Comparison of ENCODE assay signal across 8 cellular contexts in the genomic region with DNA sequence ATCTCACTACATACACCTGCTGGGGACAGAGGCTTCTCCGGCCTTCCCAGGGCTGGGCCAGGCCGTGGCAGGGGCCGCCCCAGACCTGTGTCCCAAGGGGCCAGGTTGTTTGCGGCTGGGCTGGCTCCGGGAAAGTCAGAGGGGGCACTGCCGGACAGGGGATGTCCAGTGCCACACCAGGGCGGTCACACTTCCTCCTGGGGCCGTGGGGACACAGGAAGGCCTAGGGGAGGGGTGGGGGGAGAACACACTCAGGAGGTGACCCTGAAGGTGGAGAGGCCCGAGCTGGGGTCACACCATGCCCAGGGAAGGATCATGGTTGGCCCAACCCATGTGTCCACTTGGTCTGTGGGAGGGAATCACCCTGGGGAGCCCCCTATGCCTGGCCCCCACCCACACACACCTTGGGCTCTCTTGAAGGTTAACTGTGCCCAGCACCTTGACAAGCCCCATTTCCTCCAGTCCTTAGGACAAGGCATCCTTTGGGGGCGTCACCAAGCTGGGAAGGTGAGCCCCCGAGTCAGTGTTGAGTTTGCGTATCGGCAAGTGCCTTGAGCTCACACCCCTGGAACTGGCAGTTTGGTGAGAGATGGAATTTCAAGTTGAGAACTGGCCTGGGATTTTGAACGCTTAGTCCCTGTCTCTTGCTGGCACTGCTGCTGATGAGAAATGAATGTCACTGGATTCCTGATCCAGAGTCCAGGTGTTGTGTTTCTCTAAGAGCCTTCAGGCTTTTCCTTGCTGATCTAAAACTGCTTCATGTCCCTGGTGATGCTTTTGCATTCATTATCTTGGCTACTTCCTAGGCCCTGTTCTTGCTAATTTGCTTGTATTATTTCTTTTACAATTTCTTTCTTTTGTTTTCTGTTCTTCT. TPM values are rescaled to one million over a fixed set of nuclear protein-coding genes. Genes with fewer than 3 reads are reported as not detected.
A peak's percentile ranks its signal among the peaks of the same experiment; 100 is the strongest.
DNase-seq lines count a peak whose midpoint lies in the region; ATAC-seq, FAIRE-seq and TF ChIP-seq lines count a peak whose summit lies in the region.

No MANE protein-coding gene starts in this region.

- no peak overlapping the region for H3K27ac Mint-ChIP-seq in activated naive CD4-positive, alpha-beta T cell treated with anti-CD3 and anti-CD28 coated beads, Interleukin-2, amount 50 U/mL, for 24 hours
- H3K27ac Mint-ChIP-seq in chondrocyte (ENCODE audit: unreplicated experiment): no peak overlapping the region

- no peaks in the 10 kb centered on the region for H3K9me3 Mint-ChIP-seq in activated naive CD4-positive, alpha-beta T cell treated with anti-CD3 and anti-CD28 coated beads, Interleukin-2, amount 50 U/mL, for 24 hours
- no peaks in the 10 kb centered on the region for H3K9me3 Mint-ChIP-seq in chondrocyte (ENCODE audit: low read depth)

- H3K27ac ChIP-seq in WERI-Rb-1: peak overlapping the region; percentile 59
- H3K27ac ChIP-seq in kidney (ENCODE audit: low read depth in 2 of 2, low read length in 2 of 2): no peak overlapping the region
- H3K27ac ChIP-seq in thyroid gland: peak overlapping the region; percentile 83 to 90 (median 86)

- TF ChIP-seq CTCF in WERI-Rb-1 (IDR thresholded peaks at IDR 0.05; ENCODE audit: low read depth, low read length) (no peak), kidney (IDR thresholded peaks at IDR 0.05; ENCODE audit: borderline replicate concordance, extremely low read depth, insufficient read depth) (no peak), thyroid gland (IDR thresholded peaks at IDR 0.05) (no peak), chondrocyte (IDR thresholded peaks at IDR 0.05) (no peak)

- 54 to 67% methylated on average over 3 to 14 of the region's 14 CpGs for WGBS in thyroid gland, 2 donors

- DNase-seq in activated naive CD4-positive, alpha-beta T cell treated with Interleukin-2 at 50 U/mL for 16 hours: no peak
- DNase-seq in WERI-Rb-1 (no peak), kidney (peak; percentile 82), thyroid gland (peak in 1 of 2 donors; percentile 41), chondrocyte (ENCODE audit: low spot score) (no peak), NCI-H1417 treated with DMSO at 0.1 percent for 48 hours (lab: John Stamatoyannopoulos, UW) (no peak)

- no peak for ATAC-seq in GM18505 (IDR thresholded peaks at IDR 0.05; ENCODE audit: unreplicated experiment)

- no peaks in the 10 kb centered on the region for H3K36me3 Mint-ChIP-seq in activated naive CD4-positive, alpha-beta T cell treated with anti-CD3 and anti-CD28 coated beads, Interleukin-2, amount 50 U/mL, for 24 hours
- H3K36me3 Mint-ChIP-seq in chondrocyte (ENCODE audit: low read depth): no peaks in the 10 kb centered on the region

- H3K27me3 ChIP-seq in WERI-Rb-1 (ENCODE audit: insufficient read depth, low read depth, severe bottlenecking) (no peaks in the 10 kb centered on the region), thyroid gland (no peaks in the 10 kb centered on the region)

- H3K4me3 ChIP-seq in WERI-Rb-1 (ENCODE audit: low read depth, low read length) (peak overlapping the region; percentile 41), kidney (ENCODE audit: low read length in 2 of 2) (no peak overlapping the region), thyroid gland (replicated peaks in 1 of 3) (no peak overlapping the region)

- no peak for TF ChIP-seq POLR2A in thyroid gland (IDR thresholded peaks at IDR 0.05)
- TF ChIP-seq POLR2A in GM18505 (IDR thresholded peaks at IDR 0.05; ENCODE audit: borderline replicate concordance, extremely low read depth, insufficient read depth, insufficient read length): no peak

- no peak for FAIRE-seq in kidney (lab: Jason Lieb, UNC)

- peak overlapping the region; percentile 26 for H3K4me3 Mint-ChIP-seq in activated naive CD4-positive, alpha-beta T cell treated with anti-CD3 and anti-CD28 coated beads, Interleukin-2, amount 50 U/mL, for 24 hours
- H3K4me3 Mint-ChIP-seq in chondrocyte (ENCODE audit: unreplicated experiment): no peak overlapping the region

- H3K27me3 Mint-ChIP-seq in activated naive CD4-positive, alpha-beta T cell treated with anti-CD3 and anti-CD28 coated beads, Interleukin-2, amount 50 U/mL, for 24 hours: peaks cover 1% of the 10 kb centered on the region
- no peaks in the 10 kb centered on the region for H3K27me3 Mint-ChIP-seq in chondrocyte (ENCODE audit: low read depth)

- H3K9ac ChIP-seq in kidney (ENCODE audit: low read length in 2 of 2): peak overlapping the region in 1 of 2 donors; percentile 69

- H3K9me3 ChIP-seq in WERI-Rb-1 (ENCODE audit: severe bottlenecking) (no peaks in the 10 kb centered on the region), kidney (ENCODE audit: control insufficient read depth in 1 of 2, low read length in 2 of 2) (no peaks in the 10 kb centered on the region), thyroid gland (no peaks in the 10 kb centered on the region)

- H3K4me1 ChIP-seq in kidney (ENCODE audit: control insufficient read depth in 1 of 2, insufficient read depth in 1 of 2, low read depth in 1 of 2, low read length in 2 of 2): peaks cover 0 to 41% of the 10 kb centered on the region in 2 donors
- peaks cover 52 to 85% of the 10 kb centered on the region in 2 donors for H3K4me1 ChIP-seq in thyroid gland

- no peaks in the 10 kb centered on the region; the same call in 1 of the 2 replicates for H3K36me3 ChIP-seq in WERI-Rb-1
- no peaks in the 10 kb centered on the region for H3K36me3 ChIP-seq in kidney (ENCODE audit: control insufficient read depth in 1 of 2, insufficient read depth in 2 of 2, low read length in 2 of 2)
- no peaks in the 10 kb centered on the region for H3K36me3 ChIP-seq in thyroid gland

- H3K4me1 Mint-ChIP-seq in activated naive CD4-positive, alpha-beta T cell treated with anti-CD3 and anti-CD28 coated beads, Interleukin-2, amount 50 U/mL, for 24 hours: peaks cover 5% of the 10 kb centered on the region
- H3K4me1 Mint-ChIP-seq in chondrocyte (ENCODE audit: low read depth): peaks cover 33% of the 10 kb centered on the region

- intact Hi-C loops in kidney (cut with DNase I): no loop called here
- intact Hi-C loops in thyroid gland (cut with DNase I): no loop called here

RNA-seq across cellular contexts. Expression of a gene that starts 7.7 kb away (rescaled TPM):
- total RNA-seq in kidney: 2,632 TPM
- polyA plus RNA-seq in kidney (ENCODE audit: insufficient read depth, low read depth, low replicate concordance): 1,350 TPM
- total RNA-seq in thyroid gland: 1,000 to 10,000 TPM; 1,168 to 4,304 (median 2,945) TPM
- total RNA-seq in chondrocyte: 3,639 to 4,575 TPM (median 4,567 TPM) in 3 replicates

RNA-seq across cellular contexts. Expression of a gene that starts 7.9 kb away (rescaled TPM):
- total RNA-seq in kidney (3.8 TPM), thyroid gland (10 to 100 TPM in 3 of 4 donors, 1 to 10 TPM in 1; 9.7 to 20.7 (median 17.0) TPM), chondrocyte (4.1 to 6.1 TPM (median 5.3 TPM) in 3 replicates)
- 0.26 TPM for polyA plus RNA-seq in kidney (ENCODE audit: insufficient read depth, low read depth, low replicate concordance)

RNA-seq across cellular contexts. Expression of a gene that starts 31.9 kb away (rescaled TPM):
- total RNA-seq in kidney (28.6 TPM), thyroid gland (10 to 100 TPM; 24.1 to 35.2 (median 31.0) TPM), chondrocyte (39.8 to 62.7 TPM (median 43.1 TPM) in 3 replicates)
- polyA plus RNA-seq in kidney (ENCODE audit: insufficient read depth, low read depth, low replicate concordance): 13.2 TPM

Comparison
In these comparisons a context has a peak if more than half of its experiments do, and no peak if none do; other contexts are left out.
1. H3K27ac ChIP-seq: peak in WERI-Rb-1 (single experiment) and thyroid gland (3 of 3); none in kidney (0 of 2).